Comparison of ENCODE assay signal across 24 cellular contexts in the genomic region with DNA sequence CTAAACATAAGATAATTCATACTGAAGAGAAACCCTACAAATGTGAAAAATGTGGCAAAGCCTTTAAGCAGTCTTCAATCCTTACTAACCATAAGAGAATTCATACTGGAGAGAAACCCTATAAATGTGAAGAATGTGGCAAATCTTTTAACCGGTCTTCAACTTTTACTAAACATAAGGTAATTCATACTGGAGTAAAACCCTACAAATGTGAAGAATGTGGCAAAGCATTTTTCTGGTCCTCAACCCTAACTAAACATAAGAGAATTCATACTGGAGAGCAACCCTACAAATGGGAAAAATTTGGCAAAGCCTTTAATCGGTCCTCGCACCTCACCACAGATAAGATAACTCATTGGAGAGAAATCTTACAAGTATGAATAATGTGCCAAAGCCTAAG.
"Had no signal": no experiment of that assay in that cellular context is flagged by ENCODE, and none has a peak within 500 bp of the region (broad histone marks: within the 10 kb centered on the region; RNA-seq: fewer than 3 reads in every experiment).

No MANE protein-coding gene starts in this region.

- DNase-seq: activated CD4-positive, alpha-beta memory T cell treated with anti-CD3 and anti-CD28 coated beads, Interleukin-2, amount 10 ng/mL, durations not matched to agents 7 days and 5 days; activated CD4-positive, alpha-beta T cell treated with anti-CD3 and anti-CD28 coated beads, Interleukin-2, amount 10 ng/mL, durations not matched to agents 24 days and 14 days; activated gamma-delta T cell treated with Interleukin-2 at 50 U/mL for 16 hours; activated T-cell treated with anti-CD3 and anti-CD28 coated beads for 4 hours; adrenal gland; brain microvascular endothelial cell; caudate nucleus; effector memory CD4-positive, alpha-beta T cell; heart right ventricle; lower lobe of right lung; mesendoderm; mucosa of descending colon; naive thymus-derived CD8-positive, alpha-beta T cell; stimulated activated CD4-positive, alpha-beta T cell treated with anti-CD3 and anti-CD28 coated beads, Interleukin-1b, Interleukin-23, amount 100 ng/mL, for 48 hours; T-cell had no signal

- H3K27ac ChIP-seq: adrenal gland, ascending aorta, brain microvascular endothelial cell, heart right ventricle, lower lobe of right lung, prostate gland, tibial nerve, VCaP had no signal

- H3K27me3 Mint-ChIP-seq: activated CD4-positive, alpha-beta memory T cell treated with anti-CD3 and anti-CD28 coated beads, Interleukin-2, amount 10 ng/mL, durations not matched to agents 7 days and 5 days; activated CD4-positive, alpha-beta T cell treated with anti-CD3 and anti-CD28 coated beads, Interleukin-2, amount 10 ng/mL, durations not matched to agents 24 days and 14 days; naive thymus-derived CD8-positive, alpha-beta T cell; stimulated activated naive CD8-positive, alpha-beta T cell treated with anti-CD3 and anti-CD28 coated beads, Interleukin-15, Interleukin-2, amounts not matched to agents 100 ng/mL and 50 ng/mL, for 24 hours; T-cell had no signal

- H3K4me1 ChIP-seq: adrenal gland, ascending aorta, heart right ventricle, lower lobe of right lung, prostate gland, tibial nerve had no signal

- H3K4me3 ChIP-seq: heart right ventricle, lower lobe of right lung, mucosa of descending colon, prostate gland, tibial nerve had no signal

- H3K4me1 Mint-ChIP-seq: activated CD4-positive, alpha-beta memory T cell treated with anti-CD3 and anti-CD28 coated beads, Interleukin-2, amount 10 ng/mL, durations not matched to agents 7 days and 5 days; activated CD4-positive, alpha-beta T cell treated with anti-CD3 and anti-CD28 coated beads, Interleukin-2, amount 10 ng/mL, durations not matched to agents 24 days and 14 days; naive thymus-derived CD8-positive, alpha-beta T cell; T-cell had no signal

- H3K4me3 Mint-ChIP-seq: activated CD4-positive, alpha-beta memory T cell treated with anti-CD3 and anti-CD28 coated beads, Interleukin-2, amount 10 ng/mL, durations not matched to agents 7 days and 5 days; activated CD4-positive, alpha-beta T cell treated with anti-CD3 and anti-CD28 coated beads, Interleukin-2, amount 10 ng/mL, durations not matched to agents 24 days and 14 days; activated T-helper 1 cell treated with anti-CD3 and anti-CD28 coated beads, Interleukin-12 subunit alpha, Interleukin-12 subunit beta, Interleukin-2, Interleukin-4 antibody, amounts not matched to agents 30 ng/mL and 10 ng/mL and 1 ng/mL, durations not matched to agents 14 hours and 24 hours and 36 hours; stimulated activated naive CD8-positive, alpha-beta T cell treated with anti-CD3 and anti-CD28 coated beads, Interleukin-15, Interleukin-2, amounts not matched to agents 100 ng/mL and 50 ng/mL, for 24 hours; T-cell; T-helper 2 cell treated with Interferon-gamma antibody and Interleukin-4, amounts not matched to agents 5 μg/mL and 100 μg/mL, for 36 hours had no signal

- H3K27me3 ChIP-seq: adrenal gland, ascending aorta, brain microvascular endothelial cell, heart right ventricle, tibial nerve had no signal

- ATAC-seq: activated CD4-positive, CD25-positive, alpha-beta regulatory T cell treated with anti-CD3 and anti-CD28 coated beads, Interleukin-2, amount 50 U/mL, for 24 hours; activated naive CD4-positive, alpha-beta T cell treated with anti-CD3 and anti-CD28 coated beads, Interleukin-2, amount 50 U/mL, for 72 hours; heart right ventricle; lower lobe of right lung; mucosa of descending colon; naive thymus-derived CD8-positive, alpha-beta T cell; T-cell had no signal

- H3K27ac Mint-ChIP-seq: activated CD4-positive, alpha-beta memory T cell treated with anti-CD3 and anti-CD28 coated beads, Interleukin-2, amount 10 ng/mL, durations not matched to agents 7 days and 5 days; activated CD4-positive, alpha-beta T cell treated with anti-CD3 and anti-CD28 coated beads, Interleukin-2, amount 10 ng/mL, durations not matched to agents 24 days and 14 days; activated naive CD4-positive, alpha-beta T cell treated with anti-CD3 and anti-CD28 coated beads, Interleukin-2, amount 50 U/mL, for 72 hours; activated T-helper 1 cell treated with anti-CD3 and anti-CD28 coated beads, Interleukin-12 subunit alpha, Interleukin-12 subunit beta, Interleukin-2, Interleukin-4 antibody, amounts not matched to agents 30 ng/mL and 10 ng/mL and 1 ng/mL, durations not matched to agents 14 hours and 24 hours and 36 hours; stimulated activated naive CD8-positive, alpha-beta T cell treated with anti-CD3 and anti-CD28 coated beads, Interleukin-15, Interleukin-2, amounts not matched to agents 100 ng/mL and 50 ng/mL, for 24 hours; T-cell; T-helper 2 cell treated with Interferon-gamma antibody and Interleukin-4, amounts not matched to agents 5 μg/mL and 100 μg/mL, for 36 hours had no signal
